In genomic region chr1:53218201-53218600, GRCh38 we compare ENCODE assay signal across 12 cellular contexts.
"Had no signal": no experiment of that assay in that cellular context is flagged by ENCODE, and none has a peak within 500 bp of the region (broad histone marks: within the 10 kb centered on the region; RNA-seq: fewer than 3 reads in every experiment).

No MANE protein-coding gene starts in this region.

- ATAC-seq: activated CD8-positive, alpha-beta memory T cell treated with anti-CD3 and anti-CD28 coated beads, Interleukin-2, amount 10 ng/mL, durations not matched to agents 7 days and 5 days; left cardiac atrium had no signal

- H3K9me3 ChIP-seq: tibial artery, vagina had no signal

- H3K4me3 Mint-ChIP-seq: activated CD8-positive, alpha-beta memory T cell treated with anti-CD3 and anti-CD28 coated beads, Interleukin-2, amount 10 ng/mL, durations not matched to agents 7 days and 5 days; dendritic cell treated with granulocyte-macrophage colony-stimulating factor and Interleukin-4, amounts not matched to agents 40 ng/mL and 50 ng/mL, for 4 days; endodermal cell had no signal

- H3K27me3 ChIP-seq: tibial artery, vagina had no signal

- H3K27me3 Mint-ChIP-seq: activated CD8-positive, alpha-beta memory T cell treated with anti-CD3 and anti-CD28 coated beads, Interleukin-2, amount 10 ng/mL, durations not matched to agents 7 days and 5 days; dendritic cell treated with granulocyte-macrophage colony-stimulating factor and Interleukin-4, amounts not matched to agents 40 ng/mL and 50 ng/mL, for 4 days had no signal

- H3K27ac Mint-ChIP-seq: activated CD8-positive, alpha-beta memory T cell treated with anti-CD3 and anti-CD28 coated beads, Interleukin-2, amount 10 ng/mL, durations not matched to agents 7 days and 5 days; dendritic cell treated with granulocyte-macrophage colony-stimulating factor and Interleukin-4, amounts not matched to agents 40 ng/mL and 50 ng/mL, for 4 days; endodermal cell had no signal

- DNase-seq: activated CD4-positive, CD25-positive, alpha-beta regulatory T cell; activated T-cell treated with anti-CD3 and anti-CD28 coated beads, Interleukin-2, amount 50 U/mL, for 48 hours; amygdala; cerebellar nuclear complex; endodermal cell; left cardiac atrium; tibial artery had no signal

- H3K9me3 Mint-ChIP-seq: dendritic cell treated with granulocyte-macrophage colony-stimulating factor and Interleukin-4, amounts not matched to agents 40 ng/mL and 50 ng/mL, for 4 days; endodermal cell had no signal

- H3K4me3 ChIP-seq: SK-N-MC, skin epidermis, tibial artery, vagina had no signal
